ENCODE assay signal across 7 cellular contexts in the genomic region with DNA sequence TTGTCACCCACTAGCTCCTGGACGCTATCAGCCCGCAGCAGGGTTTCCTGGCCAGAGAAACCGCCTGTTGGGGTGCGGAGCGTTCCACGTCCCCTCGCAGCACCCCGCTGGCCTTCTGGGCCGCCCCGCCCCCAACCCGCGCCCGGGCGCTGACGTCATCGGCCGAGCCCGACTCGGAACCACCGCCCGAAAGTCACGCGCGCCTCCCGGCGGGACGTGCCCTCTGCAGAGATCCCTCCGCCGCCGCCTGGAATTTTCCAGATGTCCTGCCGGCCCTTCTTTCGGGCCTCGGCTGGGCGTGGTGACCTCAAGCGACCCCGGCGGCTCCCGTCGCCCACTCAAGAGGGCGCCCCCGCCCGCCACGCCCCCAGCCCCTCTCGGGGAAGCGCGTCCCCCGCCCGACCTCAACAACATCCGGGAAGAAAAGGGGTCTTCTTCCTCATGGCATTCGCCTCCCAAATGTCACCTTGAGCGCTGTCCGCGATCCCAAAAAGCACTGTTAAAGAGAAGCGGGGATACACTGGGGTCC. TPM values are rescaled to one million over a fixed set of nuclear protein-coding genes. Genes with fewer than 3 reads are reported as not detected.
DNase-seq lines count a peak whose midpoint lies in the region; ATAC-seq and TF ChIP-seq lines count a peak whose summit lies in the region.

No MANE protein-coding gene starts in this region.

- peak overlapping the region; percentile 95 for H3K4me3 Mint-ChIP-seq in natural killer cell
- peak overlapping the region; percentile 100 for H3K4me3 Mint-ChIP-seq in stimulated activated memory B cell treated with anti-CD40 and anti-IgM and Interleukin-4, amounts not matched to agents 10 μg/mL and 1 μg/mL and 100 μg/mL, for 72 hours

- H3K9ac ChIP-seq in HUES6 (ENCODE audit: low read length): peak overlapping the region; percentile 96

- intact Hi-C loops in natural killer cell (cut with micrococcal nuclease): no loop called here

- ATAC-seq in GM18502 (IDR thresholded peaks at IDR 0.05; ENCODE audit: poor library complexity, unreplicated experiment) (peak; percentile 20), natural killer cell (peak; percentile 3 to 43 (median 14))
- ATAC-seq in stimulated activated memory B cell treated with anti-CD40 and anti-IgM and Interleukin-4, amounts not matched to agents 10 μg/mL and 1 μg/mL and 100 μg/mL, for 72 hours: peak; percentile 37

- peaks cover 7% of the 10 kb centered on the region for H3K36me3 Mint-ChIP-seq in natural killer cell
- peaks cover 49% of the 10 kb centered on the region for H3K36me3 Mint-ChIP-seq in stimulated activated memory B cell treated with anti-CD40 and anti-IgM and Interleukin-4, amounts not matched to agents 10 μg/mL and 1 μg/mL and 100 μg/mL, for 72 hours

- peak overlapping the region; percentile 98 to 100 for H3K27ac Mint-ChIP-seq in natural killer cell
- peak overlapping the region; percentile 96 for H3K27ac Mint-ChIP-seq in stimulated activated memory B cell treated with anti-CD40 and anti-IgM and Interleukin-4, amounts not matched to agents 10 μg/mL and 1 μg/mL and 100 μg/mL, for 72 hours

- peak overlapping the region; percentile 77 for H3K4me3 ChIP-seq in HUES6 (ENCODE audit: low read depth, low read length)

- peaks cover 85 to 92% of the 10 kb centered on the region in 2 donors for H3K4me1 Mint-ChIP-seq in natural killer cell
- peaks cover 63% of the 10 kb centered on the region for H3K4me1 Mint-ChIP-seq in stimulated activated memory B cell treated with anti-CD40 and anti-IgM and Interleukin-4, amounts not matched to agents 10 μg/mL and 1 μg/mL and 100 μg/mL, for 72 hours

- H3K9me3 ChIP-seq in HUES6 (ENCODE audit: control insufficient read depth, insufficient read depth, low read depth, low read length): no peaks in the 10 kb centered on the region

- no peaks in the 10 kb centered on the region for H3K9me3 Mint-ChIP-seq in natural killer cell
- no peaks in the 10 kb centered on the region for H3K9me3 Mint-ChIP-seq in stimulated activated memory B cell treated with anti-CD40 and anti-IgM and Interleukin-4, amounts not matched to agents 10 μg/mL and 1 μg/mL and 100 μg/mL, for 72 hours

- TF ChIP-seq CTCF in natural killer cell (IDR thresholded peaks at IDR 0.05): no peak

- no peaks in the 10 kb centered on the region for H3K27me3 ChIP-seq in HUES6 (ENCODE audit: control insufficient read depth, insufficient read depth, low read length)

- peak; percentile 99 for DNase-seq in RPMI8226
- DNase-seq in activated T-helper 9 cell treated with anti-CD3 and anti-CD28 coated beads, Interleukin-2, amount 50 U/mL, for 16 hours (ENCODE audit: low read depth): peak; percentile 91
- DNase-seq in fibroblast of peridontal ligament (ENCODE audit: extremely low read depth): peak; percentile 96
- peak; percentile 97 for DNase-seq in natural killer cell

- peak overlapping the region; percentile 97 for H3K27ac ChIP-seq in HUES6 (ENCODE audit: low read depth, low read length)

- H3K27me3 Mint-ChIP-seq in natural killer cell (ENCODE audit: low read depth in 2 of 2): peaks cover 0 to 5% of the 10 kb centered on the region in 2 donors
- no peaks in the 10 kb centered on the region for H3K27me3 Mint-ChIP-seq in stimulated activated memory B cell treated with anti-CD40 and anti-IgM and Interleukin-4, amounts not matched to agents 10 μg/mL and 1 μg/mL and 100 μg/mL, for 72 hours

- peaks cover 24% of the 10 kb centered on the region; the same call in 1 of the 2 replicates for H3K36me3 ChIP-seq in HUES6 (ENCODE audit: control insufficient read depth, insufficient read depth, low read length)

- peaks cover 62% of the 10 kb centered on the region for H3K4me1 ChIP-seq in HUES6 (ENCODE audit: control insufficient read depth, insufficient read depth, low read length)

RNA-seq across cellular contexts. Expression of a gene that starts 0.4 kb away (rescaled TPM):
- total RNA-seq in natural killer cell: 1,000 to 10,000 TPM; 1,031 to 1,768 (median 1,493) TPM

RNA-seq across cellular contexts. Expression of a gene that starts 35.7 kb away (rescaled TPM):
- total RNA-seq in natural killer cell: 10 to 100 TPM; 45.6 to 58.4 (median 57.7) TPM

RNA-seq across cellular contexts. Expression of a gene that starts 39.7 kb away (rescaled TPM):
- total RNA-seq in natural killer cell: 10 to 100 TPM; 50.9 to 61.1 (median 61.0) TPM

Comparison
In these comparisons a context has a peak if more than half of its experiments do, and no peak if none do; other contexts are left out.
1. Peak in every context shown above with its lines: DNase-seq, ATAC-seq, H3K4me3 ChIP-seq and H3K27ac ChIP-seq.